In the genomic region with DNA sequence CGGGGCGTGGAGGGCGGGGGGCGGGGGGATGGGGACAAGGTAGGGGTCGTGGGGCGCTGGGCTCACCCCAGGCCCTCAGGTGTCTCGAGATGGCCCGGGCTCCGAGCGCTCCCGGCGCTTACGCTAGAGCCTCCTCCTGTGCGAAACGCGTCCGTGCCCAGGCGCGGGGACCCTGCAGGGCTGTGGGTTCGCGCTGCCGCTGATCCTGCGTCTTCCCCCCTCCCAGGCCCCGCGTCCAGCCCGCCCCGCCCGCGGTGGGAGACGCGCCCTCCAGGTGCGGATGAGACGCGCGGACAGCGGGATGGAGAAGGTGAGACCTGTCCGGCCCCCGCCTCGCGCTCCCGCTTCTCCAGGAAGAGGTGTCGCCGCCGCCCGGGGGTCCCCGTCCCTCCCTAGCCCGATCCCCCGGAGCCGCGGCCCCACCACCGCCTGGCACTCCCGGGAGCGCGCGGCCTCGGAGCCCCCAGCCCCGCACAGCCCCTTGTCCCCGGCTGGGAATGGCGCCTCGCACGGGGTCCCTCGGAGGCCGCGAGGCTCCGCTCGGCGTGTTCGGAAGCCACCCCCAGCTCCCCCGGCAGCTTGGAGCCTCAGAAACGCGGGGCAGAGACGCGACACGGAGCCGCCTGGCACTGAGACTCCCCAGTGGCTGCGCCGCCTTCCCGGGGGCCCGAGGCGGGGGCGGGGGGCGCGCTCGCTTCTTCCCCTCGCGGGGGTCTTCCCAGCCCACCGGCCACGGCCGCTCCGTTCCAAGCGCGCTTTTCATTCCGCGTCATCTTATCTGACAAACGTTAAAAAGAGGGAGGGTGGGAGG, we compare ENCODE assay signal across 8 cellular contexts. TPM values are rescaled to one million over a fixed set of nuclear protein-coding genes. Genes with fewer than 3 reads are reported as not detected.
DNase-seq lines count a peak whose midpoint lies in the region; ATAC-seq lines count a peak whose summit lies in the region.

No MANE protein-coding gene starts in this region.

- H3K4me3 Mint-ChIP-seq in activated T-cell treated with anti-CD3 and anti-CD28 coated beads, Interleukin-2, amount 50 U/mL, for 4 hours: no peak overlapping the region

- H3K36me3 Mint-ChIP-seq in activated T-cell treated with anti-CD3 and anti-CD28 coated beads, Interleukin-2, amount 50 U/mL, for 4 hours (ENCODE audit: insufficient read depth): no peaks in the 10 kb centered on the region

- intact Hi-C loops in right cardiac atrium (cut with DNase I): no loop called here

- 4% methylated on average over 90 of the region's 95 CpGs for WGBS in right cardiac atrium

- no peak overlapping the region for H3K27ac ChIP-seq in right cardiac atrium (ENCODE audit: low read length)

- no peaks in the 10 kb centered on the region for H3K27me3 Mint-ChIP-seq in activated T-cell treated with anti-CD3 and anti-CD28 coated beads, Interleukin-2, amount 50 U/mL, for 4 hours (ENCODE audit: low read depth)

- peaks cover 14% of the 10 kb centered on the region for H3K4me1 Mint-ChIP-seq in activated T-cell treated with anti-CD3 and anti-CD28 coated beads, Interleukin-2, amount 50 U/mL, for 4 hours (ENCODE audit: low read depth)

- peak; percentile 68 for DNase-seq in NCI-H146 (lab: John Stamatoyannopoulos, UW)
- peak; percentile 50 for DNase-seq in activated T-cell treated with anti-CD3 and anti-CD28 coated beads, Interleukin-2, amount 50 U/mL, for 4 hours
- DNase-seq in right cardiac atrium: peak; percentile 64 to 86 (median 84)
- peak; percentile 27 for DNase-seq in stimulated activated CD4-positive, alpha-beta T cell treated with anti-CD3 and anti-CD28 coated beads, Interleukin-2, amount 100 ng/mL, for 4 hours (ENCODE audit: low read depth)
- DNase-seq in COR-L47 (lab: John Stamatoyannopoulos, UW): no peak
- DNase-seq in cerebellar cortex (ENCODE audit: low spot score): no peak
- DNase-seq in middle frontal gyrus (ENCODE audit: extremely low spot score, low spot score): no peak

- H3K4me1 ChIP-seq in right cardiac atrium (ENCODE audit: control insufficient read depth, insufficient read depth, low read length): peaks cover 5% of the 10 kb centered on the region

- no peaks in the 10 kb centered on the region for H3K27me3 ChIP-seq in right cardiac atrium (ENCODE audit: control insufficient read depth, insufficient read depth)

- peak; percentile 61 to 65 for ATAC-seq in activated T-cell treated with anti-CD3 and anti-CD28 coated beads, Interleukin-2, amount 50 U/mL, for 4 hours
- ATAC-seq in right cardiac atrium: peak; percentile 49 to 66
- ATAC-seq in HG03196 (IDR thresholded peaks at IDR 0.05; ENCODE audit: unreplicated experiment): no peak

- peaks cover 4% of the 10 kb centered on the region for H3K9me3 Mint-ChIP-seq in activated T-cell treated with anti-CD3 and anti-CD28 coated beads, Interleukin-2, amount 50 U/mL, for 4 hours

- H3K4me3 ChIP-seq in right cardiac atrium (ENCODE audit: low read length): peak overlapping the region; percentile 59

- no peaks in the 10 kb centered on the region for H3K9me3 ChIP-seq in right cardiac atrium (ENCODE audit: control insufficient read depth, low read length)

RNA-seq across cellular contexts. Expression of a gene that starts 27.6 kb away (rescaled TPM):
- total RNA-seq in activated T-cell treated with anti-CD3 and anti-CD28 coated beads, Interleukin-2, amount 50 U/mL, for 4 hours: 10 to 100 TPM; 38.0 to 45.9 (median 44.3) TPM
- total RNA-seq in right cardiac atrium: 10 to 100 TPM; 42.2 to 53.6 (median 46.0) TPM
- 32.6 TPM for polyA plus RNA-seq in right cardiac atrium

RNA-seq across cellular contexts. Expression of a gene that starts 52.7 kb away (rescaled TPM):
- total RNA-seq in activated T-cell treated with anti-CD3 and anti-CD28 coated beads, Interleukin-2, amount 50 U/mL, for 4 hours: under 1 TPM; 0.53 to 0.94 (median 0.76) TPM
- 1 to 10 TPM in 2 of 4 donors, under 1 TPM in 2; 0.61 to 2.3 (median 1.4) TPM for total RNA-seq in right cardiac atrium
- 2.3 TPM for polyA plus RNA-seq in right cardiac atrium

Comparison
In these comparisons a context has a peak if more than half of its experiments do, and no peak if none do; other contexts are left out.
1. DNase-seq: peak in NCI-H146 (single experiment), activated T-cell treated with anti-CD3 and anti-CD28 coated beads, Interleukin-2, amount 50 U/mL, for 4 hours (single experiment), right cardiac atrium (3 of 3) and stimulated activated CD4-positive, alpha-beta T cell treated with anti-CD3 and anti-CD28 coated beads, Interleukin-2, amount 100 ng/mL, for 4 hours (single experiment); none in COR-L47 (single experiment), cerebellar cortex (single experiment) and middle frontal gyrus (single experiment).